In genomic region chr1:28507646-28508434, GRCh38 we compare ENCODE assay signal across 8 cellular contexts. TPM values are rescaled to one million over a fixed set of nuclear protein-coding genes. Genes with fewer than 3 reads are reported as not detected.
DNase-seq lines count a peak whose midpoint lies in the region; ATAC-seq and TF ChIP-seq lines count a peak whose summit lies in the region.

No MANE protein-coding gene starts in this region.

- no peak for TF ChIP-seq CTCF in kidney epithelial cell (IDR thresholded peaks at IDR 0.05; ENCODE audit: insufficient read depth, low read length, poor library complexity, severe bottlenecking)

- peaks cover 47% of the 10 kb centered on the region for H3K4me1 Mint-ChIP-seq in activated T-cell treated with anti-CD3 and anti-CD28 coated beads, Interleukin-2, amount 50 U/mL, for 72 hours (ENCODE audit: low read depth)

- DNase-seq in activated CD8-positive, alpha-beta memory T cell treated with anti-CD3 and anti-CD28 coated beads for 24 hours: peak; percentile 84
- no peak for DNase-seq in activated CD8-positive, alpha-beta memory T cell treated with anti-CD3 and anti-CD28 coated beads, Interleukin-2, amount 50 U/mL, for 4 hours
- no peak for DNase-seq in activated T-cell treated with anti-CD3 and anti-CD28 coated beads, Interleukin-2, amount 50 U/mL, for 72 hours
- DNase-seq in kidney epithelial cell (ENCODE audit: low read depth) (no peak), substantia nigra (lab: John Stamatoyannopoulos, UW) (no peak), NCI-H2029 (lab: John Stamatoyannopoulos, UW) (no peak)

- H3K36me3 Mint-ChIP-seq in activated T-cell treated with anti-CD3 and anti-CD28 coated beads, Interleukin-2, amount 50 U/mL, for 72 hours (ENCODE audit: insufficient read depth in 2 of 2): peaks cover 36 to 62% of the 10 kb centered on the region in 2 donors

- no peaks in the 10 kb centered on the region for H3K27me3 ChIP-seq in kidney epithelial cell (ENCODE audit: control insufficient read depth, insufficient read depth, low read length)

- peak overlapping the region; percentile 91 to 97 for H3K4me3 Mint-ChIP-seq in activated T-cell treated with anti-CD3 and anti-CD28 coated beads, Interleukin-2, amount 50 U/mL, for 72 hours

- peak overlapping the region; percentile 81 for H3K4me3 ChIP-seq in kidney epithelial cell (ENCODE audit: low read depth, low read length)

- no peak for ATAC-seq in activated T-cell treated with anti-CD3 and anti-CD28 coated beads, Interleukin-2, amount 50 U/mL, for 72 hours (replicated peaks in 1 of 2)
- ATAC-seq in GM18909 (IDR thresholded peaks at IDR 0.05; ENCODE audit: poor library complexity, unreplicated experiment) (no peak), GM18858 (IDR thresholded peaks at IDR 0.05; ENCODE audit: unreplicated experiment) (no peak)

- H3K27ac ChIP-seq in substantia nigra (ENCODE audit: low read depth, low read length, poor library complexity, severe bottlenecking): peak overlapping the region; percentile 12

- peaks cover 5% of the 10 kb centered on the region for H3K36me3 ChIP-seq in kidney epithelial cell (ENCODE audit: control insufficient read depth, insufficient read depth, low read length)

- peak overlapping the region; percentile 100 for H3K27ac Mint-ChIP-seq in activated T-cell treated with anti-CD3 and anti-CD28 coated beads, Interleukin-2, amount 50 U/mL, for 72 hours

- H3K9me3 Mint-ChIP-seq in activated T-cell treated with anti-CD3 and anti-CD28 coated beads, Interleukin-2, amount 50 U/mL, for 72 hours: no peaks in the 10 kb centered on the region

- H3K27me3 Mint-ChIP-seq in activated T-cell treated with anti-CD3 and anti-CD28 coated beads, Interleukin-2, amount 50 U/mL, for 72 hours (ENCODE audit: low read depth): no peaks in the 10 kb centered on the region

RNA-seq across cellular contexts. Expression of gene RCC1, which starts 2.0 kb away (rescaled TPM):
- 10 to 100 TPM; 45.3 to 48.3 TPM for total RNA-seq in activated T-cell treated with anti-CD3 and anti-CD28 coated beads, Interleukin-2, amount 50 U/mL, for 72 hours
- total RNA-seq in kidney epithelial cell: 37.6 and 45.2 TPM in 2 replicates

RNA-seq across cellular contexts. Expression of gene TRNAU1AP, which starts 45.0 kb away (rescaled TPM):
- total RNA-seq in activated T-cell treated with anti-CD3 and anti-CD28 coated beads, Interleukin-2, amount 50 U/mL, for 72 hours: 10 to 100 TPM; 38.8 to 49.7 TPM
- 11.9 and 20.1 TPM in 2 replicates for total RNA-seq in kidney epithelial cell
